14 cellular contexts compared by ENCODE assay signal in the genomic region with DNA sequence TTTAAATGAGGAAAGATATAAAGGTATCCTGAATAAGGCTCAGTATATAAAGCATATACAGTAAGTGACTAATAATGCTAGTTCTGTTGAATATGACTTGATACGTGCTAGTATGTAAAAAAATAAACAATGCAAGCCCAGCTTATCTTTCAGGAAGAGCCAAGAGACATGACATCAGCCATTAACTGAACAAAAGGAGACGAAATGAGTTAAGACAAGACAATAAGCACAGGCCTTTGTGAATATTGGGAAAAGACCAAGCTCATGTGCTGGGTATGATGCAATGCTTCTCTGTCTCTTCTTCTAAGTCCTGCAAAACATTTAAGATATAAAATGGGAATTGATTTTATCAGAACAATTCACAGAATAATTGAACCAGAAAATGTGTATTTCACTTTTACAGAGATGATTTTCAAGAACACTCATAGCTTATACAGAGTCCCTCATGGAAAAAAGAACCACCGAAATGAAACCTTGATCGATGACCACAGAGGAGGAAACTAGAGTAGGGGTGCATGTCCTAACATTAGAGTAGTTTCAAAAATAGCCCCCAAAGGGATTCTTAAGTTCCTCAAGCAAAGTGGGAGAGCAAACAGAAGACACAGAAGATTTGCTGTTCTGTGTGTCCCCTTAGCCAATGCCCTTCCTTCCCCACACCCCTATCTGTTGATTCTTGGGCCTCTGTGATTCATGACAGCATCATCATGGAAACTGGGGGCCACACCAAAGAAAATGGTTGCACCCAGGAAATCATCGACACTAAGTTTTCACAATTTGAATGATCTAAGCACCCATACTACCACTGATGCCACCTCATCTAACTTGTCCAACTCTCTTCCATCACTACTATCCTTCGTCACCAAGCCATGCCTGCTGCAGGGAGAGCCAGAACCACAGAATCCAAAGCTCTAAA.
DNase-seq lines count a peak whose midpoint lies in the region; ATAC-seq and TF ChIP-seq lines count a peak whose summit lies in the region.
"Had no signal": no experiment of that assay in that cellular context is flagged by ENCODE, and none has a peak within 500 bp of the region (broad histone marks: within the 10 kb centered on the region; RNA-seq: fewer than 3 reads in every experiment).

No MANE protein-coding gene starts in this region.

- no peak overlapping the region for H4K12ac ChIP-seq in trophoblast cell (ENCODE audit: low read depth, low read length)

- H3K4me1 ChIP-seq in trophoblast cell (ENCODE audit: control insufficient read depth in 1 of 2, insufficient read depth in 2 of 2, low read length in 2 of 2): no peaks in the 10 kb centered on the region
- H3K4me1 ChIP-seq: breast epithelium had no signal

- H3K9ac ChIP-seq in trophoblast cell (ENCODE audit: low read length): no peak overlapping the region

- no peak overlapping the region for H2AK5ac ChIP-seq in trophoblast cell (ENCODE audit: low read length)

- peak; percentile 50 to 65 for ATAC-seq in activated CD4-positive, CD25-positive, alpha-beta regulatory T cell treated with anti-CD3 and anti-CD28 coated beads, Interleukin-2, amount 50 U/mL, for 24 hours
- ATAC-seq in HG03565 (IDR thresholded peaks at IDR 0.05; ENCODE audit: unreplicated experiment): no peak
- ATAC-seq: HCT116 had no signal

- no peak overlapping the region for H3K27ac Mint-ChIP-seq in HFFc6

- H3K4me3 ChIP-seq in trophoblast cell (ENCODE audit: low read depth, low read length): no peak overlapping the region
- H3K4me3 ChIP-seq: breast epithelium had no signal

- H4K91ac ChIP-seq in trophoblast cell (ENCODE audit: low read depth, low read length): no peak overlapping the region

- peaks cover 16% of the 10 kb centered on the region for H3K4me1 Mint-ChIP-seq in HFFc6 (ENCODE audit: low read depth)
- H3K4me1 Mint-ChIP-seq: neural crest cell had no signal

- no peak overlapping the region for H3K14ac ChIP-seq in trophoblast cell (ENCODE audit: low read length)

- H3K27me3 ChIP-seq in trophoblast cell (ENCODE audit: insufficient read depth, low read length): no peaks in the 10 kb centered on the region
- H3K27me3 ChIP-seq: breast epithelium had no signal

- H3K4me3 Mint-ChIP-seq in HFFc6: peak overlapping the region; percentile 8; the same call in 1 of the 2 replicates
- H3K4me3 Mint-ChIP-seq: neural crest cell had no signal

- no peak for DNase-seq in activated CD4-positive, CD25-positive, alpha-beta regulatory T cell treated with anti-CD3 and anti-CD28 coated beads, Interleukin-2, amount 50 U/mL, for 72 hours
- DNase-seq in HFFc6 (no peak), amniotic epithelial cell (ENCODE audit: low read depth) (peak; percentile 26), GM20000 (ENCODE audit: low spot score) (no peak), trophoblast cell (no peak)
- DNase-seq in stimulated activated CD4-positive, alpha-beta T cell treated with anti-CD3 and anti-CD28 coated beads, Interleukin-1b, Interleukin-23, amount 100 ng/mL, for 48 hours: peak; percentile 52
- DNase-seq: activated CD4-positive, CD25-positive, alpha-beta regulatory T cell; foreskin melanocyte; SHP77 treated with DMSO at 0.1 percent for 48 hours had no signal

- no peaks in the 10 kb centered on the region for H3K36me3 ChIP-seq in trophoblast cell (ENCODE audit: control insufficient read depth in 1 of 2, insufficient read depth in 2 of 2, low read length in 2 of 2)
- H3K36me3 ChIP-seq: breast epithelium had no signal

- peaks cover 7% of the 10 kb centered on the region for H3K27me3 Mint-ChIP-seq in HFFc6 (ENCODE audit: insufficient read depth)

- no peak overlapping the region for H4K8ac ChIP-seq in trophoblast cell (ENCODE audit: low read depth, low read length)

- TF ChIP-seq CTCF in HFFc6 (IDR thresholded peaks at IDR 0.05) (no peak), GM20000 (IDR thresholded peaks at IDR 0.05; ENCODE audit: extremely low read depth, missing control alignments) (no peak)

- no peaks in the 10 kb centered on the region; the same call in 1 of the 2 replicates for H3K9me3 Mint-ChIP-seq in HFFc6

- H3K4me2 ChIP-seq in trophoblast cell (ENCODE audit: low read length): no peak overlapping the region

- no peak overlapping the region for H2BK120ac ChIP-seq in trophoblast cell (ENCODE audit: insufficient read depth, low read length, poor library complexity)

- no peaks in the 10 kb centered on the region for H3K79me2 ChIP-seq in trophoblast cell (ENCODE audit: control insufficient read depth, insufficient read depth, low read length, poor library complexity)

- no peak overlapping the region for H3K27ac ChIP-seq in trophoblast cell (ENCODE audit: low read depth, low read length)
- H3K27ac ChIP-seq: breast epithelium had no signal

- no peak overlapping the region for H2BK5ac ChIP-seq in trophoblast cell (ENCODE audit: low read depth, low read length, poor library complexity)

- WGBS in trophoblast cell (ENCODE audit: extremely low coverage, insufficient coverage, insufficient read length): no CpG with 5 or more reads among the region's 6 CpGs

- H3K23ac ChIP-seq in trophoblast cell (ENCODE audit: low read length): no peak overlapping the region

- H2AFZ ChIP-seq in trophoblast cell (ENCODE audit: insufficient read depth, low read length, poor library complexity): no peak overlapping the region

- H2BK12ac ChIP-seq in trophoblast cell (ENCODE audit: low read length): no peak overlapping the region

- no peaks in the 10 kb centered on the region for H3K36me3 Mint-ChIP-seq in HFFc6 (ENCODE audit: low read depth)

- no peaks in the 10 kb centered on the region for H3K79me1 ChIP-seq in trophoblast cell (ENCODE audit: low read length)

- no peaks in the 10 kb centered on the region for H3K9me3 ChIP-seq in trophoblast cell (ENCODE audit: insufficient read depth, low read depth, low read length)
- H3K9me3 ChIP-seq: breast epithelium had no signal

- H3K4ac ChIP-seq in trophoblast cell (ENCODE audit: low read depth, low read length): no peak overlapping the region

- no peak overlapping the region for H3K18ac ChIP-seq in trophoblast cell (ENCODE audit: low read length)

Comparison
In these comparisons a context has a peak if more than half of its experiments do, and no peak if none do; other contexts are left out.
1. DNase-seq: peak in amniotic epithelial cell (single experiment) and stimulated activated CD4-positive, alpha-beta T cell treated with anti-CD3 and anti-CD28 coated beads, Interleukin-1b, Interleukin-23, amount 100 ng/mL, for 48 hours (single experiment); none in activated CD4-positive, CD25-positive, alpha-beta regulatory T cell treated with anti-CD3 and anti-CD28 coated beads, Interleukin-2, amount 50 U/mL, for 72 hours (single experiment), HFFc6 (single experiment), GM20000 (single experiment) and trophoblast cell (0 of 2).